ENCODE assay signal across 8 cellular contexts in genomic region chr20:44475372-44475693, GRCh38. TPM values are rescaled to one million over a fixed set of nuclear protein-coding genes. Genes with fewer than 3 reads are reported as not detected.
DNase-seq lines count a peak whose midpoint lies in the region; ATAC-seq and TF ChIP-seq lines count a peak whose summit lies in the region.

No MANE protein-coding gene starts in this region.

- H3K27me3 ChIP-seq in DOHH2 (ENCODE audit: control insufficient read depth, low read length) (peaks cover 9% of the 10 kb centered on the region), esophagus squamous epithelium (no peaks in the 10 kb centered on the region)

- H3K9me3 ChIP-seq in DOHH2 (ENCODE audit: control insufficient read depth, insufficient read depth, low read length) (no peaks in the 10 kb centered on the region), esophagus squamous epithelium (no peaks in the 10 kb centered on the region)

- H3K4me1 ChIP-seq in DOHH2 (ENCODE audit: control insufficient read depth, low read length) (peaks cover 29% of the 10 kb centered on the region), esophagus squamous epithelium (peaks cover 3 to 23% (median 9%) of the 10 kb centered on the region in 3 donors)

- H3K4me3 Mint-ChIP-seq in progenitor cell of endocrine pancreas (ENCODE audit: low read depth), result peak overlapping the region; percentile 97

- peaks cover 13% of the 10 kb centered on the region for H3F3A ChIP-seq in DOHH2 (ENCODE audit: control insufficient read depth, insufficient read depth)

- H4K20me1 ChIP-seq in DOHH2 (ENCODE audit: control insufficient read depth, insufficient read depth, low read depth, low read length), result no peaks in the 10 kb centered on the region

- H3K4me3 ChIP-seq in DOHH2 (ENCODE audit: low read length) (peak overlapping the region; percentile 94), esophagus squamous epithelium (peak overlapping the region; percentile 59 to 83 (median 76))

- intact Hi-C loops in esophagus squamous epithelium (cut with DNase I), result loop anchor here (10.0 kb wide), 1 partner anchor 139 kb away; no protein-coding TSS in a partner anchor

- peak overlapping the region; percentile 98 for H3K27ac Mint-ChIP-seq in progenitor cell of endocrine pancreas

- H3K79me2 ChIP-seq in DOHH2 (ENCODE audit: control insufficient read depth, low read length), result peaks cover 21% of the 10 kb centered on the region

- ATAC-seq in HG02884 (IDR thresholded peaks at IDR 0.05; ENCODE audit: unreplicated experiment), result no peak

- no peak for TF ChIP-seq CTCF in DOHH2 (IDR thresholded peaks at IDR 0.05; ENCODE audit: low read depth, low read length, poor library complexity, severe bottlenecking)
- no peak for TF ChIP-seq CTCF in RWPE1 (conservative IDR thresholded peaks at IDR 0.05; ENCODE audit: low read depth)
- no peak for TF ChIP-seq CTCF in esophagus squamous epithelium (IDR thresholded peaks at IDR 0.05)
- no peak for TF ChIP-seq CTCF in progenitor cell of endocrine pancreas (IDR thresholded peaks at IDR 0.05; ENCODE audit: unreplicated experiment)

- H3K36me3 ChIP-seq in DOHH2 (ENCODE audit: control insufficient read depth, low read length) (peaks cover 9% of the 10 kb centered on the region), esophagus squamous epithelium (peaks cover 0 to 9% (median 2%) of the 10 kb centered on the region in 3 donors)

- DNase-seq in RWPE1 (ENCODE audit: low spot score) (no peak), esophagus squamous epithelium (lab: John Stamatoyannopoulos, UW) (no peak), progenitor cell of endocrine pancreas (ENCODE audit: low spot score, unreplicated experiment) (no peak), NCI-H1092 (lab: John Stamatoyannopoulos, UW) (no peak), occipital lobe (lab: John Stamatoyannopoulos, UW) (no peak), putamen (ENCODE audit: low spot score) (no peak)

- CTCF ChIA-PET in RWPE1 (lab: Yijun Ruan, JAX), result interaction anchor here (0.5 to 2.7 kb wide), 8 partner anchors 19 to 664 kb away, joined by 3 to 19 read pairs (median 4); partner anchors contain the start of gene FITM2

- POLR2A ChIA-PET in RWPE1 (lab: Yijun Ruan, JAX; ENCODE audit: low non-redundant PET), result interaction anchor here (0.5 to 1.1 kb wide), 6 partner anchors 11 to 715 kb away, joined by 3 to 7 read pairs (median 3); partner anchors contain the start of gene SERINC3

- H3K36me3 Mint-ChIP-seq in progenitor cell of endocrine pancreas (ENCODE audit: insufficient read depth), result no peaks in the 10 kb centered on the region

- peaks cover 12% of the 10 kb centered on the region for H3K4me1 Mint-ChIP-seq in progenitor cell of endocrine pancreas (ENCODE audit: low read depth)

- peak overlapping the region; percentile 83 for H3K4me2 ChIP-seq in DOHH2 (ENCODE audit: low read length)

- H3K27me3 Mint-ChIP-seq in progenitor cell of endocrine pancreas, result no peaks in the 10 kb centered on the region

- H3K9me3 Mint-ChIP-seq in progenitor cell of endocrine pancreas (ENCODE audit: low read depth), result no peaks in the 10 kb centered on the region

- H3K27ac ChIP-seq in DOHH2 (ENCODE audit: low read depth, low read length) (no peak overlapping the region), RWPE1 (peak overlapping the region; percentile 68), esophagus squamous epithelium (peak overlapping the region; percentile 90 to 97 (median 94))

- no peaks in the 10 kb centered on the region for H3K9me2 ChIP-seq in DOHH2 (replicated peaks; ENCODE audit: control insufficient read depth, low read length)

- WGBS in esophagus squamous epithelium, 2 donors, result 17 to 20% methylated on average over 2 of the region's 2 CpGs

- TF ChIP-seq POLR2A in esophagus squamous epithelium (IDR thresholded peaks at IDR 0.05), result no peak

RNA-seq across cellular contexts. Expression of gene TTPAL, which starts 0.3 kb away (rescaled TPM):
- total RNA-seq in esophagus squamous epithelium (10 to 100 TPM in 3 of 4 donors, 1 to 10 TPM in 1; 7.9 to 13.0 (median 11.6) TPM), progenitor cell of endocrine pancreas (23.8 and 25.2 TPM in 2 replicates), occipital lobe (8.3 TPM)

RNA-seq across cellular contexts. Expression of gene SERINC3, which starts 46.5 kb away (rescaled TPM):
- 10 to 100 TPM; 41.7 to 83.9 (median 59.4) TPM for total RNA-seq in esophagus squamous epithelium
- 36.8 and 41.5 TPM in 2 replicates for total RNA-seq in progenitor cell of endocrine pancreas
- 93.3 TPM for total RNA-seq in occipital lobe
